Comparison of ENCODE assay signal across 8 cellular contexts in genomic region chr10:71314028-71314693, GRCh38. TPM values are rescaled to one million over a fixed set of nuclear protein-coding genes. Genes with fewer than 3 reads are reported as not detected.
DNase-seq lines count a peak whose midpoint lies in the region; ATAC-seq and TF ChIP-seq lines count a peak whose summit lies in the region.

No MANE protein-coding gene starts in this region.

- no peak overlapping the region for H3K9ac ChIP-seq in trophoblast cell (ENCODE audit: low read length)

- no peak overlapping the region for H2AK5ac ChIP-seq in trophoblast cell (ENCODE audit: low read length)

- no peak for ATAC-seq in GM18517 (IDR thresholded peaks at IDR 0.05; ENCODE audit: unreplicated experiment)

- H2BK5ac ChIP-seq in trophoblast cell (ENCODE audit: low read depth, low read length, poor library complexity): no peak overlapping the region

- H3K27ac ChIP-seq in PC-9 (no peak overlapping the region), trophoblast cell (ENCODE audit: low read depth, low read length) (no peak overlapping the region)

- H2AFZ ChIP-seq in PC-9: no peak overlapping the region
- H2AFZ ChIP-seq in trophoblast cell (ENCODE audit: insufficient read depth, low read length, poor library complexity): no peak overlapping the region

- intact Hi-C loops in PC-9 (cut with micrococcal nuclease; ENCODE audit: unreplicated experiment): loop anchor here (1.0 to 10.0 kb wide), 6 partner anchors 382 to 1021 kb away; no protein-coding TSS in a partner anchor
- intact Hi-C loops in lower leg skin (cut with DNase I; ENCODE audit: low total_unique reads): no loop called here

- H3K18ac ChIP-seq in trophoblast cell (ENCODE audit: low read length): no peak overlapping the region

- H3K23ac ChIP-seq in trophoblast cell (ENCODE audit: low read length): no peak overlapping the region

- no peak for DNase-seq in AG04449 (ENCODE audit: low read depth, low spot score)
- DNase-seq in GM13976 (ENCODE audit: low spot score): peak; percentile 86
- DNase-seq in PC-9: peak in 1 of 2 experiments; percentile 46
- peak; percentile 30 for DNase-seq in activated T-helper 9 cell treated with anti-CD3 and anti-CD28 coated beads, Interleukin-2, amount 50 U/mL, for 16 hours (ENCODE audit: low read depth)
- peak; percentile 76 for DNase-seq in germinal center (ENCODE audit: low spot score)
- DNase-seq in trophoblast cell: peak in 1 of 2 donors; percentile 56
- no peak for DNase-seq in lower leg skin (ENCODE audit: low spot score in 2 of 2)

- H3K4me2 ChIP-seq in PC-9: peak overlapping the region; percentile 57
- peak overlapping the region; percentile 38 for H3K4me2 ChIP-seq in trophoblast cell (ENCODE audit: low read length)

- H3K27me3 ChIP-seq in PC-9 (ENCODE audit: insufficient read depth, low read depth) (no peaks in the 10 kb centered on the region), trophoblast cell (ENCODE audit: insufficient read depth, low read length) (no peaks in the 10 kb centered on the region)

- H3K79me2 ChIP-seq in PC-9 (ENCODE audit: low read depth): no peaks in the 10 kb centered on the region
- peaks cover under 1% of the 10 kb centered on the region for H3K79me2 ChIP-seq in trophoblast cell (ENCODE audit: control insufficient read depth, insufficient read depth, low read length, poor library complexity)

- no peak overlapping the region for H4K8ac ChIP-seq in trophoblast cell (ENCODE audit: low read depth, low read length)

- H3K36me3 ChIP-seq in PC-9 (ENCODE audit: low read depth): no peaks in the 10 kb centered on the region
- peaks cover 0 to 2% of the 10 kb centered on the region in 2 experiments for H3K36me3 ChIP-seq in trophoblast cell (ENCODE audit: control insufficient read depth in 1 of 2, insufficient read depth in 2 of 2, low read length in 2 of 2)

- in situ Hi-C loops in GM13976 (cut with MboI; ENCODE audit: low sequenced_read_pairs, unreplicated experiment): loop anchor here (5.0 to 10.0 kb wide), 2 partner anchors 258 to 391 kb away; no protein-coding TSS in a partner anchor

- H2BK12ac ChIP-seq in trophoblast cell (ENCODE audit: low read length): no peak overlapping the region

- H4K12ac ChIP-seq in trophoblast cell (ENCODE audit: low read depth, low read length): no peak overlapping the region

- H3K79me1 ChIP-seq in trophoblast cell (ENCODE audit: low read length): peaks cover 4% of the 10 kb centered on the region

- TF ChIP-seq POLR2A in lower leg skin (IDR thresholded peaks at IDR 0.05): no peak

- peak; percentile 70 for TF ChIP-seq CTCF in AG04449 (IDR thresholded peaks at IDR 0.05; ENCODE audit: insufficient read depth, low read length, missing control alignments)
- peak; percentile 76 for TF ChIP-seq CTCF in GM13976 (IDR thresholded peaks at IDR 0.05; ENCODE audit: borderline replicate concordance, control extremely low read depth, extremely low read depth, insufficient read depth, missing control alignments)
- peak; percentile 91 for TF ChIP-seq CTCF in PC-9 (conservative IDR thresholded peaks at IDR 0.05)
- peak in 1 of 3 donors; percentile 51 for TF ChIP-seq CTCF in lower leg skin (IDR thresholded peaks at IDR 0.05)

- H3K9me3 ChIP-seq in PC-9 (ENCODE audit: insufficient read depth, low read depth) (no peaks in the 10 kb centered on the region), trophoblast cell (ENCODE audit: insufficient read depth, low read depth, low read length) (peaks cover 2% of the 10 kb centered on the region)

- no peak overlapping the region for H3K4ac ChIP-seq in trophoblast cell (ENCODE audit: low read depth, low read length)

- BruUV-seq in PC-9 (replicated peaks; lab: Mats Ljungman, UMichigan): no TSS peak

- H3K14ac ChIP-seq in trophoblast cell (ENCODE audit: low read length): no peak overlapping the region

- H4K20me1 ChIP-seq in PC-9 (ENCODE audit: insufficient read depth): no peaks in the 10 kb centered on the region

- no peak overlapping the region for H3K4me3 ChIP-seq in AG04449 (ENCODE audit: low read depth, low read length)
- no peak overlapping the region for H3K4me3 ChIP-seq in PC-9
- no peak overlapping the region for H3K4me3 ChIP-seq in trophoblast cell (ENCODE audit: low read depth, low read length)
- H3K4me3 ChIP-seq in lower leg skin (ENCODE audit: low read depth, poor library complexity, severe bottlenecking): no peak overlapping the region

- CTCF ChIA-PET in AG04449 (lab: Yijun Ruan, JAX): interaction anchor here (0.6 to 13.2 kb wide), 27 partner anchors 9 to 1035 kb away, joined by 3 to 243 read pairs (median 4); no protein-coding TSS in a partner anchor
- CTCF ChIA-PET in PC-9 (lab: Charles Lee): interaction anchor here (0.6 kb wide), 2 partner anchors 567 to 711 kb away, joined by 4 to 9 read pairs; no protein-coding TSS in a partner anchor

- peaks cover 14% of the 10 kb centered on the region for H3K4me1 ChIP-seq in PC-9 (replicated peaks; ENCODE audit: insufficient read depth)
- H3K4me1 ChIP-seq in trophoblast cell (ENCODE audit: control insufficient read depth in 1 of 2, insufficient read depth in 2 of 2, low read length in 2 of 2): peaks cover 0 to 3% of the 10 kb centered on the region in 2 experiments

- peaks cover 23% of the 10 kb centered on the region; the same call in 1 of the 2 replicates for H3F3A ChIP-seq in PC-9 (ENCODE audit: insufficient read depth, low read depth)

- no peak overlapping the region for H4K91ac ChIP-seq in trophoblast cell (ENCODE audit: low read depth, low read length)

- WGBS in trophoblast cell (ENCODE audit: extremely low coverage, insufficient coverage, insufficient read length): no CpG with 5 or more reads among the region's 21 CpGs
- 5 to 6% methylated on average over 21 of the region's 21 CpGs for WGBS in lower leg skin, 2 donors

- POLR2A ChIA-PET in AG04449 (lab: Yijun Ruan, JAX) (no interaction called here), PC-9 (lab: Charles Lee; ENCODE audit: unreplicated experiment) (no interaction called here)

- H3K9me2 ChIP-seq in PC-9 (ENCODE audit: insufficient read depth): no peaks in the 10 kb centered on the region

- no peak overlapping the region for H2BK120ac ChIP-seq in trophoblast cell (ENCODE audit: insufficient read depth, low read length, poor library complexity)

RNA-seq across cellular contexts. Expression of gene SLC29A3, which starts 4.9 kb away (rescaled TPM):
- total RNA-seq in PC-9 (2021) (24.1 and 35.7 TPM in 2 replicates), lower leg skin (1 to 10 TPM; 1.1 to 5.7 (median 2.6) TPM)
- polyA plus RNA-seq in trophoblast cell (2013): 6.4 and 6.8 TPM in 2 replicates

Comparison
In these comparisons a context has a peak if more than half of its experiments do, and no peak if none do; other contexts are left out.
1. DNase-seq: peak in GM13976 (single experiment), activated T-helper 9 cell treated with anti-CD3 and anti-CD28 coated beads, Interleukin-2, amount 50 U/mL, for 16 hours (single experiment) and germinal center (single experiment); none in AG04449 (single experiment) and lower leg skin (0 of 2).